15 cellular contexts compared by ENCODE assay signal in genomic region chr5:40790947-40791593, GRCh38. TPM values are rescaled to one million over a fixed set of nuclear protein-coding genes. Genes with fewer than 3 reads are reported as not detected.
DNase-seq lines count a peak whose midpoint lies in the region; ATAC-seq, FAIRE-seq and TF ChIP-seq lines count a peak whose summit lies in the region.
"Had no signal": no experiment of that assay in that cellular context is flagged by ENCODE, and none has a peak within 500 bp of the region (broad histone marks: within the 10 kb centered on the region; RNA-seq: fewer than 3 reads in every experiment).

No MANE protein-coding gene starts in this region.

- no peak for DNase-seq in Calu3
- no peak for DNase-seq in RCC 7860 (ENCODE audit: low spot score)
- DNase-seq in epithelial cell of prostate (ENCODE audit: low read depth, low spot score): no peak
- no peak for DNase-seq in omental fat pad (ENCODE audit: low spot score)
- DNase-seq in NCI-H524 (lab: John Stamatoyannopoulos, UW): no peak
- no peak for DNase-seq in NCI-H1048 (lab: John Stamatoyannopoulos, UW)
- no peak for DNase-seq in stimulated activated CD4-positive, alpha-beta T cell treated with anti-CD3 and anti-CD28 coated beads, Interleukin-4, amount 100 ng/mL, for 4 hours
- DNase-seq: activated CD4-positive, alpha-beta memory T cell treated with anti-CD3 and anti-CD28 coated beads for 36 hours; aorta; left lung; naive B cell; NCI-H1694; NCI-H524 treated with DMSO at 0.1 percent for 48 hours; stimulated activated CD4-positive, alpha-beta T cell treated with anti-CD3 and anti-CD28 coated beads, Interleukin-15, amount 100 ng/mL, for 24 hours; substantia nigra had no signal

- peak; percentile 57 for ATAC-seq in omental fat pad (ENCODE audit: low FRiP score)
- ATAC-seq: left lung had no signal

- TF ChIP-seq CTCF in Calu3 (IDR thresholded peaks at IDR 0.05; ENCODE audit: unreplicated experiment) (no peak), omental fat pad (IDR thresholded peaks at IDR 0.05) (no peak)

- H3K27ac ChIP-seq in epithelial cell of prostate: peak overlapping the region; percentile 1

- no peaks in the 10 kb centered on the region for H3K9me3 Mint-ChIP-seq in Calu3 (ENCODE audit: low read depth, unreplicated experiment)

- intact Hi-C loops in Calu3 (cut with micrococcal nuclease; ENCODE audit: unreplicated experiment): no loop called here

- peaks cover 15% of the 10 kb centered on the region for H3K4me1 Mint-ChIP-seq in Calu3 (ENCODE audit: low read depth, unreplicated experiment)

- FAIRE-seq in RCC 7860 (lab: Jason Lieb, UNC): peak; percentile 2

- peak overlapping the region; percentile 70 for H3K27ac Mint-ChIP-seq in Calu3 (ENCODE audit: unreplicated experiment)
- H3K27ac Mint-ChIP-seq: activated CD4-positive, alpha-beta memory T cell treated with anti-CD3 and anti-CD28 coated beads for 36 hours had no signal

- H3K36me3 Mint-ChIP-seq in Calu3 (ENCODE audit: insufficient read depth, unreplicated experiment): peaks cover 29% of the 10 kb centered on the region

- CTCF ChIA-PET in Calu3 (lab: Charles Lee): interaction anchor here (0.6 to 0.7 kb wide), 2 partner anchors 21 to 52 kb away, joined by 6 read pairs; no protein-coding TSS in a partner anchor

- BruUV-seq in Calu3 (replicated peaks; lab: Mats Ljungman, UMichigan): no TSS peak

- H3K4me3 Mint-ChIP-seq in Calu3 (ENCODE audit: low read depth, unreplicated experiment): peak overlapping the region; percentile 33
- H3K4me3 Mint-ChIP-seq: activated CD4-positive, alpha-beta memory T cell treated with anti-CD3 and anti-CD28 coated beads for 36 hours had no signal

- H3K27me3 Mint-ChIP-seq in Calu3 (ENCODE audit: unreplicated experiment): no peaks in the 10 kb centered on the region
- H3K27me3 Mint-ChIP-seq: activated CD4-positive, alpha-beta memory T cell treated with anti-CD3 and anti-CD28 coated beads for 36 hours; naive B cell had no signal

RNA-seq across cellular contexts. Expression of gene PRKAA1, which starts 7.1 kb away (rescaled TPM):
- 117 and 118 TPM in 2 replicates for total RNA-seq in Calu3 (2022)
- total RNA-seq in omental fat pad: 100 to 1,000 TPM in 1 of 4 donors, 10 to 100 TPM in 3; 67.1 to 120 (median 92.8) TPM

RNA-seq across cellular contexts. Expression of gene TTC33, which starts 35.3 kb away (rescaled TPM):
- total RNA-seq in Calu3 (2022) (11.3 and 14.0 TPM in 2 replicates), omental fat pad (10 to 100 TPM in 1 of 4 donors, 1 to 10 TPM in 3; 8.3 to 15.4 (median 9.3) TPM)

RNA-seq across cellular contexts. Expression of gene RPL37, which starts 44.0 kb away (rescaled TPM):
- 984 and 1,038 TPM in 2 replicates for total RNA-seq in Calu3 (2022)
- total RNA-seq in omental fat pad: 100 to 1,000 TPM; 118 to 158 (median 149) TPM

RNA-seq across cellular contexts. Expression of gene CARD6, which starts 50.1 kb away (rescaled TPM):
- total RNA-seq in Calu3 (2022) (5.9 and 8.2 TPM in 2 replicates), omental fat pad (10 to 100 TPM; 16.1 to 37.0 (median 21.6) TPM)
